13 cellular contexts compared by ENCODE assay signal in the genomic region with DNA sequence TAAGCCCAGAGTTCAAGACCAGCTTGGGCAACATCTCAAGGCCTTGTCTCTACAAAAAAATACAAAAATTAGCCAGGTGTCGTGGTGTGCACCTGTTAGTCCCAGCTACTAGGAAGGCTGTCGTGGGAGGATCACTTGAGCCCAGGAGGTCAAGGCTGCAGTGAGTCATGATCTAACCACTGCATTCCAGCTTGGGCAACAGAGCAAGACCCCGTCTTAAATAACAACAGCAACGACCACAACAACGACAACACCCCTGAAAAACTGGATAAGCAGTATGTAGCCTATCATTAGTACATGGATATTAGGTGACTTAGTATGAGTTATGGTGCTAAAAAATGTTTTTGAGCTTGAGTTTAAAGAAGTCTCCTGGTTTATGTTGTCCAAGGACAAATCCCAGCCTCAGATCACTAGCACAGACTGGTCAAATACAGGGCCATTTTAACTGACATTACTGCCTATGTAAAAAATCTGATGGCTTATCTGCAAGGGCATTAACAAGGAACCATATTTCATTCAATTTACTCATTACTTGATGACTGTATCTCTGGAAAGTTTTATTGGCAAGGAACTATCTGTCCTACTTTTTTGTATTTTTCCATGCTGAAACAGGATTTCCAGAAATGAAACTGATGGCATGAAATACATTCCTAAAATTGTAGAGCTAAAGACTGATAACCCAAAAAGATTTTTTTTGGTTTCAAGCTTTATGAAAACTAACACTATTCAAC. TPM values are rescaled to one million over a fixed set of nuclear protein-coding genes. Genes with fewer than 3 reads are reported as not detected.
DNase-seq lines count a peak whose midpoint lies in the region; ATAC-seq and TF ChIP-seq lines count a peak whose summit lies in the region.
"Had no signal": no experiment of that assay in that cellular context is flagged by ENCODE, and none has a peak within 500 bp of the region (broad histone marks: within the 10 kb centered on the region; RNA-seq: fewer than 3 reads in every experiment).

No MANE protein-coding gene starts in this region.

- no peak overlapping the region for H3K4ac ChIP-seq in H9 (ENCODE audit: low read depth, low read length)

- WGBS in H9 (ENCODE audit: extremely low coverage, insufficient read length, low lambda C conversion rate) = no CpG with 5 or more reads among the region's 5 CpGs
- 90% methylated on average over 5 of the region's 5 CpGs for WGBS in SK-N-SH (ENCODE audit: low lambda C conversion rate)

- TF ChIP-seq CTCF in H9 (conservative IDR thresholded peaks at IDR 0.05) (no peak), SK-N-SH (IDR thresholded peaks at IDR 0.05) (no peak), fibroblast of lung (conservative IDR thresholded peaks at IDR 0.05 in 1 of 2, IDR thresholded peaks at IDR 0.05 in 1 of 2; ENCODE audit: low read depth in 1 of 2, low read length in 2 of 2) (no peak), RWPE1 (conservative IDR thresholded peaks at IDR 0.05; ENCODE audit: low read depth) (no peak)

- H3K56ac ChIP-seq in H9 (ENCODE audit: insufficient read length, low read depth, low read length) = no peak overlapping the region

- no peak for TF ChIP-seq RAD21 in SK-N-SH (IDR thresholded peaks at IDR 0.05; ENCODE audit: low read length)

- H3K4me2 ChIP-seq in H9 (ENCODE audit: insufficient read depth, insufficient read length, low read length) (no peak overlapping the region), SK-N-SH (no peak overlapping the region), fibroblast of lung (ENCODE audit: extremely low read depth, insufficient read depth, low read length) (no peak overlapping the region), skeletal muscle satellite cell (ENCODE audit: low read length) (peak overlapping the region; percentile 14)

- H3K4me1 Mint-ChIP-seq in H9 = peaks cover 0 to 8% of the 10 kb centered on the region in 2 experiments; a peak in 3 of 4 replicates

- H3K79me2 ChIP-seq in H9 (ENCODE audit: insufficient read depth, low read length) (no peaks in the 10 kb centered on the region), SK-N-SH (ENCODE audit: insufficient read depth) (peaks cover 29% of the 10 kb centered on the region; the same call in 1 of the 2 replicates), fibroblast of lung (ENCODE audit: control insufficient read depth, insufficient read depth, low read length) (no peaks in the 10 kb centered on the region)

- H3K27me3 ChIP-seq in H9 (ENCODE audit: insufficient read depth, low read length) (no peaks in the 10 kb centered on the region), SK-N-SH (ENCODE audit: insufficient read depth) (no peaks in the 10 kb centered on the region), fibroblast of lung (ENCODE audit: control insufficient read depth, insufficient read depth, low read length) (no peaks in the 10 kb centered on the region), skeletal muscle satellite cell (ENCODE audit: control insufficient read depth, insufficient read depth, low read length) (no peaks in the 10 kb centered on the region)

- POLR2A ChIA-PET in SK-N-SH (lab: Yijun Ruan, JAX) (no interaction called here), RWPE1 (lab: Yijun Ruan, JAX; ENCODE audit: low non-redundant PET) (no interaction called here)

- H3K4me1 ChIP-seq in H9 (ENCODE audit: insufficient read depth, low read length) (peaks cover 3% of the 10 kb centered on the region; the same call in 1 of the 2 replicates), SK-N-SH (ENCODE audit: control insufficient read depth in 1 of 2, insufficient read depth in 2 of 2, low read depth in 1 of 2, low read length in 1 of 2) (peaks cover 0 to 8% of the 10 kb centered on the region in 2 experiments; a peak in 1 of 4 replicates), fibroblast of lung (ENCODE audit: control insufficient read depth, extremely low read depth, insufficient read depth, low read length) (peaks cover 2% of the 10 kb centered on the region), skeletal muscle satellite cell (ENCODE audit: control insufficient read depth, insufficient read depth, low read length) (peaks cover 26% of the 10 kb centered on the region)

- H2BK15ac ChIP-seq in H9 (ENCODE audit: low read depth, low read length) = no peak overlapping the region

- H2AFZ ChIP-seq in H9 (ENCODE audit: low read length) (no peak overlapping the region), SK-N-SH (ENCODE audit: low read depth) (no peak overlapping the region), fibroblast of lung (ENCODE audit: low read length) (no peak overlapping the region)

- H4K20me1 ChIP-seq in H9 (ENCODE audit: control insufficient read depth, insufficient read depth, insufficient read length) = no peaks in the 10 kb centered on the region
- H4K20me1 ChIP-seq in SK-N-SH (ENCODE audit: insufficient read depth) = no peaks in the 10 kb centered on the region
- H4K20me1 ChIP-seq in fibroblast of lung (ENCODE audit: control insufficient read depth, extremely low read depth, insufficient read depth, low read length) = no peaks in the 10 kb centered on the region

- H3K4me3 Mint-ChIP-seq in H9 = no peak overlapping the region
- H3K4me3 Mint-ChIP-seq: activated CD8-positive, alpha-beta memory T cell treated with anti-CD3 and anti-CD28 coated beads, Interleukin-2, amount 10 ng/mL, durations not matched to agents 7 days and 5 days; naive B cell; T-helper 17 cell had no signal

- no peak overlapping the region for H3K14ac ChIP-seq in H9 (ENCODE audit: insufficient read depth, low read length)

- H3K36me3 ChIP-seq in SK-N-SH (replicated peaks in 1 of 2; ENCODE audit: control insufficient read depth in 1 of 2, insufficient read depth in 2 of 2, low read length in 1 of 2) (peaks cover 0 to 15% of the 10 kb centered on the region in 2 experiments), fibroblast of lung (ENCODE audit: control insufficient read depth, insufficient read depth, low read length) (no peaks in the 10 kb centered on the region), skeletal muscle satellite cell (ENCODE audit: insufficient read depth, low read length) (no peaks in the 10 kb centered on the region)

- H3F3A ChIP-seq in SK-N-SH (replicated peaks; ENCODE audit: insufficient read depth) = peaks cover 11% of the 10 kb centered on the region

- peaks cover 5 to 8% (median 8%) of the 10 kb centered on the region in 3 experiments; a peak in 4 of 7 replicates for H3K36me3 Mint-ChIP-seq in H9 (ENCODE audit: insufficient read depth in 1 of 3, low read depth in 3 of 3)

- no peaks in the 10 kb centered on the region for H3K79me1 ChIP-seq in H9 (ENCODE audit: insufficient read depth, low read depth, low read length, poor library complexity, severe bottlenecking)

- H3K9me3 Mint-ChIP-seq in H9 = no peaks in the 10 kb centered on the region

- peak overlapping the region in 2 of 3 experiments; percentile 55 to 57; a peak in 2 of 7 replicates for H3K27ac Mint-ChIP-seq in H9
- H3K27ac Mint-ChIP-seq: activated CD8-positive, alpha-beta memory T cell treated with anti-CD3 and anti-CD28 coated beads, Interleukin-2, amount 10 ng/mL, durations not matched to agents 7 days and 5 days; naive B cell had no signal

- no peak overlapping the region for H2AK5ac ChIP-seq in H9 (ENCODE audit: insufficient read length, low read length)

- H3K9ac ChIP-seq in H9 (ENCODE audit: extremely low read depth, insufficient read length, low read length) (no peak overlapping the region), SK-N-SH (no peak overlapping the region), fibroblast of lung (ENCODE audit: insufficient read depth, low read length) (no peak overlapping the region), skeletal muscle satellite cell (ENCODE audit: low read depth, low read length) (no peak overlapping the region)

- H3K23ac ChIP-seq in H9 (ENCODE audit: insufficient read length, low read depth, low read length) = no peak overlapping the region

- CTCF ChIA-PET in SK-N-SH (lab: Yijun Ruan, JAX) (interaction anchor here (1.4 kb wide), 1 partner anchor 11 kb away, joined by 3 read pairs; no protein-coding TSS in a partner anchor), RWPE1 (lab: Yijun Ruan, JAX) (interaction anchor here (0.5 to 0.6 kb wide), 2 partner anchors 30 to 80 kb away, joined by 3 to 4 read pairs; no protein-coding TSS in a partner anchor)

- no peaks in the 10 kb centered on the region for H3K27me3 Mint-ChIP-seq in H9 (ENCODE audit: low read depth)
- H3K27me3 Mint-ChIP-seq: activated CD8-positive, alpha-beta memory T cell treated with anti-CD3 and anti-CD28 coated beads, Interleukin-2, amount 10 ng/mL, durations not matched to agents 7 days and 5 days; naive B cell; T-helper 17 cell had no signal

- H3K18ac ChIP-seq in H9 (ENCODE audit: insufficient read length, low read depth, low read length) = no peak overlapping the region

- H3K27ac ChIP-seq in H9 (ENCODE audit: insufficient read length, low read depth, low read length) (no peak overlapping the region), SK-N-SH (ENCODE audit: low read depth in 2 of 2, low read length in 1 of 2) (no peak overlapping the region; a peak in 1 of 4 replicates), fibroblast of lung (ENCODE audit: insufficient read depth, low read length) (no peak overlapping the region), RWPE1 (no peak overlapping the region)

- ATAC-seq in HG02642 (IDR thresholded peaks at IDR 0.05; ENCODE audit: poor library complexity, unreplicated experiment) = no peak
- ATAC-seq: activated CD4-positive, CD25-positive, alpha-beta regulatory T cell treated with anti-CD3 and anti-CD28 coated beads, Interleukin-2, amount 50 U/mL, for 24 hours; activated CD8-positive, alpha-beta memory T cell treated with anti-CD3 and anti-CD28 coated beads, Interleukin-2, amount 10 ng/mL, durations not matched to agents 7 days and 5 days; T-helper 17 cell had no signal

- H2BK20ac ChIP-seq in H9 (ENCODE audit: low read depth, low read length, poor library complexity, severe bottlenecking) = no peak overlapping the region

- H4K5ac ChIP-seq in H9 (ENCODE audit: insufficient read length, low read depth, low read length) = no peak overlapping the region

- no peaks in the 10 kb centered on the region for H3K9me2 ChIP-seq in SK-N-SH

- no peak overlapping the region for H2BK120ac ChIP-seq in H9 (ENCODE audit: low read depth, low read length, poor library complexity, severe bottlenecking)

- DNase-seq in H9 (no peak), SK-N-SH (no peak), fibroblast of lung (ENCODE audit: low read depth in 2 of 2) (peak; percentile 22 to 67), SKM-1 treated with dmso at 0.1 percent for 144 hours (lab: John Stamatoyannopoulos, UW; ENCODE audit: unreplicated experiment) (no peak), RWPE1 (ENCODE audit: low spot score) (no peak)
- DNase-seq: activated CD8-positive, alpha-beta memory T cell treated with anti-CD3 and anti-CD28 coated beads, Interleukin-2, amount 10 ng/mL, durations not matched to agents 7 days and 5 days; naive B cell; NCI-H82; substantia nigra; T-helper 17 cell had no signal

- no peak overlapping the region for H4K8ac ChIP-seq in H9 (replicated peaks; ENCODE audit: insufficient read length, low read depth, low read length)

- no peak overlapping the region for H3T11ph ChIP-seq in H9 (ENCODE audit: low read length)

- H3K9me3 ChIP-seq in H9 (ENCODE audit: control insufficient read depth, low read depth, low read length) (no peaks in the 10 kb centered on the region), SK-N-SH (no peaks in the 10 kb centered on the region), fibroblast of lung (ENCODE audit: control insufficient read depth, insufficient read depth, low read depth, low read length) (no peaks in the 10 kb centered on the region), skeletal muscle satellite cell (replicated peaks; ENCODE audit: low read length) (no peaks in the 10 kb centered on the region)

- no peak overlapping the region for H2BK12ac ChIP-seq in H9 (ENCODE audit: insufficient read length, low read depth, low read length)

- no peaks in the 10 kb centered on the region for H3K23me2 ChIP-seq in H9 (ENCODE audit: insufficient read length, low read depth, low read length, poor library complexity, severe bottlenecking)

- no peak overlapping the region for H2BK5ac ChIP-seq in H9 (ENCODE audit: insufficient read length, low read length)

- H4K91ac ChIP-seq in H9 (ENCODE audit: insufficient read length, low read depth, low read length) = no peak overlapping the region

- 0 out of 4 replicates have a peak, but pooled peaks of 1 of the 2 experiments have one; percentile 29 for TF ChIP-seq EP300 in SK-N-SH (IDR thresholded peaks at IDR 0.05; ENCODE audit: borderline replicate concordance in 1 of 2, low read depth in 1 of 2, low read length in 1 of 2)

- no peak overlapping the region for H3K4me3 ChIP-seq in SK-N-SH (ENCODE audit: low read depth in 2 of 2, low read length in 1 of 2)
- H3K4me3 ChIP-seq in fibroblast of lung (replicated peaks in 1 of 4; ENCODE audit: control extremely low read depth in 1 of 4, insufficient read depth in 1 of 4, low read depth in 3 of 4, low read length in 4 of 4) = no peak overlapping the region
- no peak overlapping the region for H3K4me3 ChIP-seq in skeletal muscle satellite cell (ENCODE audit: low read length)

RNA-seq across cellular contexts. Expression of a gene that starts 23.4 kb away (rescaled TPM):
- total RNA-seq in H9 (2021) (22.0 and 25.9 TPM in 2 replicates), fibroblast of lung (6.2 and 8.3 TPM in 2 replicates)
- polyA plus RNA-seq in SK-N-SH (2012; rRNA removed) (7.0 and 9.9 TPM in 2 replicates), fibroblast of lung (5.8 and 7.5 TPM in 2 replicates)
- polyA plus RNA-seq in SK-N-SH (2012; cell fraction: cytosol; rRNA removed) = 5.3 and 6.7 TPM in 2 replicates
- 22.3 and 23.4 TPM in 2 replicates for polyA plus RNA-seq in SK-N-SH (2012; cell fraction: nucleus; rRNA removed)
- polyA plus RNA-seq in fibroblast of lung (2012) = 7.1 and 8.8 TPM in 2 replicates
- polyA minus RNA-seq in fibroblast of lung (ENCODE audit: low replicate concordance) = 35.5 and 51.2 TPM in 2 replicates
- 10.9 and 12.2 TPM in 2 replicates for total RNA-seq in skeletal muscle satellite cell (2012; rRNA removed)

RNA-seq across cellular contexts. Expression of a gene that starts 23.7 kb away (rescaled TPM):
- 39.4 and 40.7 TPM in 2 replicates for total RNA-seq in H9 (2021)
- 107 and 109 TPM in 2 replicates for polyA plus RNA-seq in SK-N-SH (2012; rRNA removed)
- polyA plus RNA-seq in SK-N-SH (2012; cell fraction: cytosol; rRNA removed) = 63.2 and 79.8 TPM in 2 replicates
- 91.8 and 122 TPM in 2 replicates for polyA plus RNA-seq in SK-N-SH (2012; cell fraction: nucleus; rRNA removed)
- total RNA-seq in fibroblast of lung = 20.0 and 35.3 TPM in 2 replicates
- polyA plus RNA-seq in fibroblast of lung = 38.8 and 44.0 TPM in 2 replicates
- 31.5 and 36.7 TPM in 2 replicates for polyA plus RNA-seq in fibroblast of lung (2012)
- polyA minus RNA-seq in fibroblast of lung (ENCODE audit: low replicate concordance) = 59.0 and 72.7 TPM in 2 replicates
- total RNA-seq in skeletal muscle satellite cell (2012; rRNA removed) = 23.3 and 58.5 TPM in 2 replicates

Comparison
In these comparisons a context has a peak if more than half of its experiments do, and no peak if none do; other contexts are left out.
1. DNase-seq: peak in fibroblast of lung (2 of 2); none in H9 (single experiment), SK-N-SH (single experiment), SKM-1 treated with dmso at 0.1 percent for 144 hours (single experiment) and RWPE1 (single experiment).